1 cellular context compared by ENCODE assay signal in genomic region chr2:83067947-83068346, GRCh38.
TF ChIP-seq lines count a peak whose summit lies in the region.

No MANE protein-coding gene starts in this region.

TF ChIP-seq in HepG2, 621 proteins besides CTCF, POLR2A, EP300 and RAD21 (continued from another document):
- TF ChIP-seq HNF1A (IDR thresholded peaks at IDR 0.05; ENCODE audit: low read depth) (peak; percentile 75), HNF1A (CRISPR knock-in tag; IDR thresholded peaks at IDR 0.05; ENCODE audit: borderline replicate concordance) (peak; percentile 93), HNF4A (CRISPR knock-in tag; IDR thresholded peaks at IDR 0.05) (peak; percentile 67), GATAD2A (CRISPR knock-in tag; IDR thresholded peaks at IDR 0.05) (peak; percentile 73), TBX2 (CRISPR knock-in tag; IDR thresholded peaks at IDR 0.05; ENCODE audit: borderline replicate concordance) (no peak), SOX6 (IDR thresholded peaks at IDR 0.05) (no peak), SOX6 (CRISPR knock-in tag; IDR thresholded peaks at IDR 0.05) (peak; percentile 74; the same call in 1 of the 2 replicates), KLF15 (CRISPR knock-in tag; IDR thresholded peaks at IDR 0.05; ENCODE audit: borderline replicate concordance) (no peak), THRA (CRISPR knock-in tag; IDR thresholded peaks at IDR 0.05; ENCODE audit: borderline replicate concordance) (0 out of 2 replicates have a peak, but pooled peaks have one; percentile 20), MLLT10 (CRISPR knock-in tag; IDR thresholded peaks at IDR 0.05) (no peak), HNF4G (IDR thresholded peaks at IDR 0.05; ENCODE audit: borderline replicate concordance, low read depth, low read length) (peak; percentile 53; the same call in 1 of the 2 replicates), HNF4G (CRISPR knock-in tag; IDR thresholded peaks at IDR 0.05; ENCODE audit: borderline replicate concordance, low read depth) (no peak), ZMYM4 (CRISPR knock-in tag; IDR thresholded peaks at IDR 0.05) (peak; percentile 75), TAF1 (CRISPR knock-in tag; IDR thresholded peaks at IDR 0.05) (no peak), STAG1 (CRISPR knock-in tag; IDR thresholded peaks at IDR 0.05) (no peak; the same call in 1 of the 2 replicates), ZNF362 (CRISPR knock-in tag; IDR thresholded peaks at IDR 0.05; ENCODE audit: borderline replicate concordance) (peak; percentile 90; the same call in 1 of the 2 replicates), TFAP4 (IDR thresholded peaks at IDR 0.05; ENCODE audit: borderline replicate concordance, low read depth) (0 out of 2 replicates have a peak, but pooled peaks have one; percentile 14), SOX13 (IDR thresholded peaks at IDR 0.05) (no peak), SOX13 (CRISPR knock-in tag; conservative IDR thresholded peaks at IDR 0.05 in 1 of 2, IDR thresholded peaks at IDR 0.05 in 1 of 2) (peak in 1 of 2 experiments; percentile 89; a peak in 2 of 4 replicates), PRDM10 (CRISPR knock-in tag; IDR thresholded peaks at IDR 0.05; ENCODE audit: low read depth) (no peak), GFI1 (CRISPR knock-in tag; IDR thresholded peaks at IDR 0.05; ENCODE audit: borderline replicate concordance) (no peak), ZBTB20 (CRISPR knock-in tag; IDR thresholded peaks at IDR 0.05; ENCODE audit: borderline replicate concordance, low read depth) (peak; percentile 17; the same call in 1 of the 2 replicates), CREB1 (IDR thresholded peaks at IDR 0.05) (no peak), CREB1 (CRISPR knock-in tag; IDR thresholded peaks at IDR 0.05) (peak; percentile 37; the same call in 1 of the 2 replicates), DNMT3B (CRISPR knock-in tag; conservative IDR thresholded peaks at IDR 0.05) (no peak), TCF7 (IDR thresholded peaks at IDR 0.05; ENCODE audit: low read depth) (peak; percentile 41; the same call in 1 of the 2 replicates), BRF2 (CRISPR knock-in tag; IDR thresholded peaks at IDR 0.05) (no peak), FOXA3 (CRISPR knock-in tag; IDR thresholded peaks at IDR 0.05) (peak; percentile 48; the same call in 1 of the 2 replicates), HMG20A (CRISPR knock-in tag; IDR thresholded peaks at IDR 0.05; ENCODE audit: borderline replicate concordance) (peak; percentile 65; the same call in 1 of the 2 replicates), CEBPG (CRISPR knock-in tag; IDR thresholded peaks at IDR 0.05) (peak; percentile 41; the same call in 1 of the 2 replicates), ZNF331 (CRISPR knock-in tag; IDR thresholded peaks at IDR 0.05) (peak; percentile 45; the same call in 1 of the 2 replicates)
